Comparison of ENCODE assay signal across 16 cellular contexts in the genomic region with DNA sequence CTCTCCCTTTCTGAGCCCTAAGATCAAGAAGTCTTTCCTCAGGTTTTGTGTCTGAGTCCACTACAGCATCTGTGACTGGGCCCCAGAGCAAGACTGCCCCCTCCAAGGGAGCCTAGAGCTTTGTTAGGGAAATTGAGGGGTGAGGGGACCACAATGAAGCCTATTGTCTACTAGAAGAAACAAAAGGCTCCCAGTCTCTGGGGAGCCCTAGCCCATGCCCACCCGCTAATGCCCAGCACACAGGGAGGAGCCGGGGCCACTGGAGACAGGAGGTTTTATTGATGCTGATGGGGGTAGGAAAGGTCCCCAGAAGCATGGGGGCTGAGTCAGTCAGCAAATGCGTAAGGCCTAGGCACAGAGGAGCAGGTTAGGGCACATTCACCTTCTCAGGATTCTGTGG. TPM values are rescaled to one million over a fixed set of nuclear protein-coding genes. Genes with fewer than 3 reads are reported as not detected.
DNase-seq lines count a peak whose midpoint lies in the region; ATAC-seq, FAIRE-seq and TF ChIP-seq lines count a peak whose summit lies in the region.
"Had no signal": no experiment of that assay in that cellular context is flagged by ENCODE, and none has a peak within 500 bp of the region (broad histone marks: within the 10 kb centered on the region; RNA-seq: fewer than 3 reads in every experiment).

No MANE protein-coding gene starts in this region.

- no peak overlapping the region for H2BK15ac ChIP-seq in H9 (ENCODE audit: low read depth, low read length)

- TF ChIP-seq EP300 in A549 (IDR thresholded peaks at IDR 0.05) = no peak

- in situ Hi-C loops in gastrocnemius medialis (cut with MboI; ENCODE audit: low sequenced_read_pairs in 4 of 4) = loop anchor here in 3 of 4 donors (25.0 kb wide), 2 partner anchors 364 to 786 kb away; a partner anchor contains a TSS

- H4K5ac ChIP-seq in H9 (ENCODE audit: insufficient read length, low read depth, low read length) = no peak overlapping the region

- no peak overlapping the region for H2BK5ac ChIP-seq in H9 (ENCODE audit: insufficient read length, low read length)

- H3K27ac ChIP-seq in A549 (no peak overlapping the region), H9 (ENCODE audit: insufficient read length, low read depth, low read length) (no peak overlapping the region), gastrocnemius medialis (no peak overlapping the region)
- H3K27ac ChIP-seq in naive thymus-derived CD4-positive, alpha-beta T cell (ENCODE audit: low read depth, low read length) = peak overlapping the region; percentile 38
- H3K27ac ChIP-seq: left ventricle myocardium inferior, ovary had no signal

- no peak overlapping the region for H2AFZ ChIP-seq in H9 (ENCODE audit: low read length)

- H3K4me1 ChIP-seq in A549 (peaks cover 6% of the 10 kb centered on the region; the same call in 1 of the 3 replicates), H9 (ENCODE audit: insufficient read depth, low read length) (peaks cover 13% of the 10 kb centered on the region; the same call in 1 of the 2 replicates), gastrocnemius medialis (no peaks in the 10 kb centered on the region)
- H3K4me1 ChIP-seq in naive thymus-derived CD4-positive, alpha-beta T cell (ENCODE audit: control insufficient read depth in 2 of 2, insufficient read depth in 2 of 2, low read length in 2 of 2) = peaks cover 20 to 30% of the 10 kb centered on the region in 2 donors

- peaks cover 3% of the 10 kb centered on the region for H4K20me1 ChIP-seq in H9 (ENCODE audit: control insufficient read depth, insufficient read depth, insufficient read length)

- POLR2A ChIA-PET in A549 (lab: Yijun Ruan, JAX) = interaction anchor here (1.0 kb wide), 1 partner anchor 29 kb away, joined by 3 read pairs; no protein-coding TSS in a partner anchor
- POLR2A ChIA-PET in naive thymus-derived CD4-positive, alpha-beta T cell (lab: Charles Lee) = interaction anchor here (1.0 to 5.3 kb wide), 4 partner anchors 8 to 17 kb away, joined by 3 to 52 read pairs (median 6); a partner anchor contains a TSS

- H2BK20ac ChIP-seq in H9 (ENCODE audit: low read depth, low read length, poor library complexity, severe bottlenecking) = no peak overlapping the region

- intact Hi-C loops in dendritic cell treated with granulocyte-macrophage colony-stimulating factor and Interleukin-4, amounts not matched to agents 40 ng/mL and 50 ng/mL, for 4 days (cut with micrococcal nuclease) = no loop called here
- intact Hi-C loops in naive thymus-derived CD4-positive, alpha-beta T cell (cut with micrococcal nuclease) = no loop called here
- intact Hi-C loops in gastrocnemius medialis (cut with DNase I; ENCODE audit: low total_unique reads) = no loop called here

- DNase-seq in A549 (ENCODE audit: low read depth in 1 of 2, low spot score in 1 of 2) (no peak), H9 (no peak), gastrocnemius medialis (no peak), glomerular visceral epithelial cell (ENCODE audit: extremely low spot score) (no peak)
- DNase-seq in naive thymus-derived CD4-positive, alpha-beta T cell = no peak
- DNase-seq: activated CD4-positive, CD25-positive, alpha-beta regulatory T cell treated with anti-CD3 and anti-CD28 coated beads, Interleukin-2, amount 50 U/mL, for 72 hours; glutamatergic neuron; KG1; left ventricle myocardium inferior; NCI-H1436; NCI-H510A; ovary; SW 1271 had no signal

- no peak for TF ChIP-seq RAD21 in A549 (conservative IDR thresholded peaks at IDR 0.05 in 1 of 2, IDR thresholded peaks at IDR 0.05 in 1 of 2)

- H3K56ac ChIP-seq in H9 (ENCODE audit: insufficient read length, low read depth, low read length) = no peak overlapping the region

- H3K36me3 ChIP-seq in naive thymus-derived CD4-positive, alpha-beta T cell (ENCODE audit: control insufficient read depth in 2 of 3, insufficient read depth in 3 of 3, low read length in 3 of 3) = peaks cover 0 to 57% (median 5%) of the 10 kb centered on the region in 3 experiments
- H3K36me3 ChIP-seq in gastrocnemius medialis = peaks cover 0 to 29% of the 10 kb centered on the region in 2 donors
- H3K36me3 ChIP-seq: ovary had no signal

- H3K27ac Mint-ChIP-seq in H9 = peak overlapping the region; percentile 83 to 99 (median 94)
- H3K27ac Mint-ChIP-seq in dendritic cell treated with granulocyte-macrophage colony-stimulating factor and Interleukin-4, amounts not matched to agents 40 ng/mL and 50 ng/mL, for 4 days = peak overlapping the region; percentile 19
- peak overlapping the region in 8 of 9 donors; percentile 33 to 96 (median 88) for H3K27ac Mint-ChIP-seq in naive thymus-derived CD4-positive, alpha-beta T cell

- H3K27me3 ChIP-seq in H9 (ENCODE audit: insufficient read depth, low read length) (no peaks in the 10 kb centered on the region), gastrocnemius medialis (no peaks in the 10 kb centered on the region)
- H3K27me3 ChIP-seq in naive thymus-derived CD4-positive, alpha-beta T cell (ENCODE audit: control insufficient read depth in 2 of 2, insufficient read depth in 2 of 2, low read length in 2 of 2) = no peaks in the 10 kb centered on the region
- H3K27me3 ChIP-seq: ovary had no signal

- no peaks in the 10 kb centered on the region for H3K79me2 ChIP-seq in H9 (ENCODE audit: insufficient read depth, low read length)

- TF ChIP-seq POLR2A in A549 (IDR thresholded peaks at IDR 0.05; ENCODE audit: low read length) (no peak), gastrocnemius medialis (IDR thresholded peaks at IDR 0.05) (no peak)

- H3K27me3 Mint-ChIP-seq in H9 (ENCODE audit: low read depth) = no peaks in the 10 kb centered on the region
- H3K27me3 Mint-ChIP-seq in dendritic cell treated with granulocyte-macrophage colony-stimulating factor and Interleukin-4, amounts not matched to agents 40 ng/mL and 50 ng/mL, for 4 days = no peaks in the 10 kb centered on the region
- H3K27me3 Mint-ChIP-seq in naive thymus-derived CD4-positive, alpha-beta T cell = no peaks in the 10 kb centered on the region

- H3K4me2 ChIP-seq in A549 = no peak overlapping the region
- no peak overlapping the region for H3K4me2 ChIP-seq in H9 (ENCODE audit: insufficient read depth, insufficient read length, low read length)

- ATAC-seq in A549 (no peak), GM18498 (IDR thresholded peaks at IDR 0.05; ENCODE audit: unreplicated experiment) (no peak), gastrocnemius medialis (no peak), HG03571 (IDR thresholded peaks at IDR 0.05; ENCODE audit: unreplicated experiment) (no peak)
- no peak for ATAC-seq in naive thymus-derived CD4-positive, alpha-beta T cell

- H3K79me1 ChIP-seq in H9 (ENCODE audit: insufficient read depth, low read depth, low read length, poor library complexity, severe bottlenecking) = no peaks in the 10 kb centered on the region

- H2AK5ac ChIP-seq in H9 (ENCODE audit: insufficient read length, low read length) = no peak overlapping the region

- no peaks in the 10 kb centered on the region for H3K9me3 Mint-ChIP-seq in H9
- no peaks in the 10 kb centered on the region for H3K9me3 Mint-ChIP-seq in dendritic cell treated with granulocyte-macrophage colony-stimulating factor and Interleukin-4, amounts not matched to agents 40 ng/mL and 50 ng/mL, for 4 days
- no peaks in the 10 kb centered on the region for H3K9me3 Mint-ChIP-seq in naive thymus-derived CD4-positive, alpha-beta T cell

- peaks cover 35 to 65% (median 58%) of the 10 kb centered on the region in 3 experiments for H3K36me3 Mint-ChIP-seq in H9 (ENCODE audit: insufficient read depth in 1 of 3, low read depth in 3 of 3)
- peaks cover 82% of the 10 kb centered on the region for H3K36me3 Mint-ChIP-seq in dendritic cell treated with granulocyte-macrophage colony-stimulating factor and Interleukin-4, amounts not matched to agents 40 ng/mL and 50 ng/mL, for 4 days (ENCODE audit: low read depth)
- peaks cover 0 to 24% (median 20%) of the 10 kb centered on the region in 5 donors for H3K36me3 Mint-ChIP-seq in naive thymus-derived CD4-positive, alpha-beta T cell

- no peak for FAIRE-seq in A549 (lab: Jason Lieb, UNC)

- no peak overlapping the region for H4K91ac ChIP-seq in H9 (ENCODE audit: insufficient read length, low read depth, low read length)

- H3K4me1 Mint-ChIP-seq in H9 = peaks cover 44 to 45% of the 10 kb centered on the region in 2 experiments
- H3K4me1 Mint-ChIP-seq in dendritic cell treated with granulocyte-macrophage colony-stimulating factor and Interleukin-4, amounts not matched to agents 40 ng/mL and 50 ng/mL, for 4 days (ENCODE audit: low read depth) = peaks cover 86% of the 10 kb centered on the region
- H3K4me1 Mint-ChIP-seq in naive thymus-derived CD4-positive, alpha-beta T cell = peaks cover 29 to 64% (median 59%) of the 10 kb centered on the region in 7 donors

- H2BK12ac ChIP-seq in H9 (ENCODE audit: insufficient read length, low read depth, low read length) = no peak overlapping the region

- no peak overlapping the region for H4K8ac ChIP-seq in H9 (replicated peaks; ENCODE audit: insufficient read length, low read depth, low read length)

- H3K4me3 ChIP-seq in A549 (no peak overlapping the region), gastrocnemius medialis (no peak overlapping the region)
- H3K4me3 ChIP-seq in naive thymus-derived CD4-positive, alpha-beta T cell (ENCODE audit: low read length) = no peak overlapping the region
- H3K4me3 ChIP-seq: left ventricle myocardium inferior, ovary had no signal

- no peak overlapping the region for H3K18ac ChIP-seq in H9 (ENCODE audit: insufficient read length, low read depth, low read length)

- H3T11ph ChIP-seq in H9 (ENCODE audit: low read length) = no peak overlapping the region

- CTCF ChIA-PET in A549 (lab: Yijun Ruan, JAX) = interaction anchor here (1.1 to 1.4 kb wide), 2 partner anchors 28 to 246 kb away, joined by 3 to 8 read pairs; a partner anchor contains a TSS
- CTCF ChIA-PET in naive thymus-derived CD4-positive, alpha-beta T cell (lab: Charles Lee) = interaction anchor here (0.7 to 4.0 kb wide), 4 partner anchors 10 to 22 kb away, joined by 3 to 20 read pairs (median 4); a partner anchor contains a TSS

- no peak overlapping the region for H2BK120ac ChIP-seq in H9 (ENCODE audit: low read depth, low read length, poor library complexity, severe bottlenecking)

- no peaks in the 10 kb centered on the region for H3K23me2 ChIP-seq in H9 (ENCODE audit: insufficient read length, low read depth, low read length, poor library complexity, severe bottlenecking)

- H3K14ac ChIP-seq in H9 (ENCODE audit: insufficient read depth, low read length) = no peak overlapping the region

- H3K9me3 ChIP-seq in A549 (no peaks in the 10 kb centered on the region), H9 (ENCODE audit: control insufficient read depth, low read depth, low read length) (no peaks in the 10 kb centered on the region), gastrocnemius medialis (no peaks in the 10 kb centered on the region)
- H3K9me3 ChIP-seq in naive thymus-derived CD4-positive, alpha-beta T cell (ENCODE audit: control insufficient read depth in 2 of 3, low read length in 3 of 3) = no peaks in the 10 kb centered on the region
- H3K9me3 ChIP-seq: left ventricle myocardium inferior, ovary had no signal

- H3K4me3 Mint-ChIP-seq in H9 = peak overlapping the region; percentile 44 to 66; a peak in 4 of 5 replicates
- no peak overlapping the region for H3K4me3 Mint-ChIP-seq in dendritic cell treated with granulocyte-macrophage colony-stimulating factor and Interleukin-4, amounts not matched to agents 40 ng/mL and 50 ng/mL, for 4 days
- H3K4me3 Mint-ChIP-seq in naive thymus-derived CD4-positive, alpha-beta T cell = no peak overlapping the region

- H3K4ac ChIP-seq in H9 (ENCODE audit: low read depth, low read length) = no peak overlapping the region

- no peak overlapping the region for H3K23ac ChIP-seq in H9 (ENCODE audit: insufficient read length, low read depth, low read length)

- no peak overlapping the region for H3K9ac ChIP-seq in H9 (ENCODE audit: extremely low read depth, insufficient read length, low read length)

- TF ChIP-seq CTCF in A549 (IDR thresholded peaks at IDR 0.05) (no peak), H9 (conservative IDR thresholded peaks at IDR 0.05) (no peak), gastrocnemius medialis (IDR thresholded peaks at IDR 0.05 in 4 of 5, conservative IDR thresholded peaks at IDR 0.05 in 1 of 5) (no peak)

- WGBS in A549 (ENCODE audit: missing lambda C conversion rate) = 95% methylated on average over 3 of the region's 3 CpGs
- WGBS in H9 (ENCODE audit: extremely low coverage, insufficient read length, low lambda C conversion rate) = no CpG with 5 or more reads among the region's 3 CpGs

RNA-seq across cellular contexts. Expression of a gene that starts 14.0 kb away (rescaled TPM):
- polyA plus RNA-seq in A549 (2011; rRNA removed) (41.1 and 54.3 TPM in 2 replicates), A549 (2017; fragmentation: RNase III; extraction: RNeasy Plus Mini Kit Qiagen cat#74134 plus additional on column Dnase treatment) (55.0 to 64.3 TPM (median 62.2 TPM) in 3 replicates)
- polyA plus RNA-seq in A549 (2012; cell fraction: cytosol; rRNA removed) = 111 and 157 TPM in 2 replicates
- 59.8 and 100 TPM in 2 replicates for polyA plus RNA-seq in A549 (2012; cell fraction: nucleus; rRNA removed)
- polyA minus RNA-seq in A549 (2011; rRNA and poly(A)+ RNA removed) = 87.2 and 95.3 TPM in 2 replicates
- total RNA-seq in H9 (2021) (24.9 and 26.4 TPM in 2 replicates), gastrocnemius medialis (10 to 100 TPM; 38.0 to 77.4 (median 46.9) TPM)
- 100 to 1,000 TPM in 2 of 5 experiments, 10 to 100 TPM in 3; 89.4 to 147 (median 96.3) TPM for total RNA-seq in naive thymus-derived CD4-positive, alpha-beta T cell
- polyA plus RNA-seq in naive thymus-derived CD4-positive, alpha-beta T cell = 100 to 1,000 TPM; 133 to 220 TPM

RNA-seq across cellular contexts. Expression of a gene that starts 18.4 kb away (rescaled TPM):
- polyA plus RNA-seq in A549 (2011; rRNA removed) (35.2 and 49.2 TPM in 2 replicates), A549 (2017; fragmentation: RNase III; extraction: RNeasy Plus Mini Kit Qiagen cat#74134 plus additional on column Dnase treatment) (31.4 to 32.4 TPM (median 32.1 TPM) in 3 replicates)
- 47.6 and 65.5 TPM in 2 replicates for polyA plus RNA-seq in A549 (2012; cell fraction: cytosol; rRNA removed)
- 65.2 and 78.0 TPM in 2 replicates for polyA plus RNA-seq in A549 (2012; cell fraction: nucleus; rRNA removed)
- 49.4 and 59.3 TPM in 2 replicates for polyA minus RNA-seq in A549 (2011; rRNA and poly(A)+ RNA removed)
- total RNA-seq in H9 (2021) (36.1 and 37.4 TPM in 2 replicates), gastrocnemius medialis (1 to 10 TPM; 4.6 to 8.0 (median 6.5) TPM)
- 10 to 100 TPM; 20.8 to 28.3 (median 26.1) TPM for total RNA-seq in naive thymus-derived CD4-positive, alpha-beta T cell
- 10 to 100 TPM; 24.2 to 27.8 TPM for polyA plus RNA-seq in naive thymus-derived CD4-positive, alpha-beta T cell

RNA-seq across cellular contexts. Expression of a gene that starts 28.7 kb away (rescaled TPM):
- polyA plus RNA-seq in A549 (2011; rRNA removed) = 38.7 and 42.5 TPM in 2 replicates
- polyA plus RNA-seq in A549 (2012; cell fraction: cytosol; rRNA removed) = 22.4 and 26.1 TPM in 2 replicates
- 40.8 and 56.0 TPM in 2 replicates for polyA plus RNA-seq in A549 (2012; cell fraction: nucleus; rRNA removed)
- polyA plus RNA-seq in A549 (2017; fragmentation: RNase III; extraction: RNeasy Plus Mini Kit Qiagen cat#74134 plus additional on column Dnase treatment) = 32.8 to 35.3 TPM (median 35.2 TPM) in 3 replicates
- 60.6 and 70.8 TPM in 2 replicates for polyA minus RNA-seq in A549 (2011; rRNA and poly(A)+ RNA removed)
- 15.2 and 15.6 TPM in 2 replicates for total RNA-seq in H9 (2021)
- 100 to 1,000 TPM in 3 of 5 experiments, 10 to 100 TPM in 2; 95.6 to 117 (median 103) TPM for total RNA-seq in naive thymus-derived CD4-positive, alpha-beta T cell
- polyA plus RNA-seq in naive thymus-derived CD4-positive, alpha-beta T cell = 10 to 100 TPM; 38.4 to 43.6 TPM
- total RNA-seq in gastrocnemius medialis = 100 to 1,000 TPM in 1 of 4 donors, 10 to 100 TPM in 3; 45.9 to 132 (median 87.3) TPM

RNA-seq across cellular contexts. Expression of a gene that starts 29.4 kb away (rescaled TPM):
- 121 and 152 TPM in 2 replicates for polyA plus RNA-seq in A549 (2011; rRNA removed)
- 90.1 and 114 TPM in 2 replicates for polyA plus RNA-seq in A549 (2012; cell fraction: cytosol; rRNA removed)
- 307 and 359 TPM in 2 replicates for polyA plus RNA-seq in A549 (2012; cell fraction: nucleus; rRNA removed)
- 51.9 to 54.2 TPM (median 53.0 TPM) in 3 replicates for polyA plus RNA-seq in A549 (2017; fragmentation: RNase III; extraction: RNeasy Plus Mini Kit Qiagen cat#74134 plus additional on column Dnase treatment)
- 354 and 372 TPM in 2 replicates for polyA minus RNA-seq in A549 (2011; rRNA and poly(A)+ RNA removed)
- total RNA-seq in H9 (2021) = 105 and 106 TPM in 2 replicates
- 100 to 1,000 TPM; 103 to 137 (median 120) TPM for total RNA-seq in naive thymus-derived CD4-positive, alpha-beta T cell
- 10 to 100 TPM; 45.0 to 71.5 TPM for polyA plus RNA-seq in naive thymus-derived CD4-positive, alpha-beta T cell
- total RNA-seq in gastrocnemius medialis = 100 to 1,000 TPM in 2 of 4 donors, 10 to 100 TPM in 2; 65.2 to 128 (median 102) TPM

Comparison
In these comparisons a context has a peak if more than half of its experiments do, and no peak if none do; other contexts are left out.
1. H3K27ac Mint-ChIP-seq: peak in every context shown above with its lines; median percentile 94 in H9; 88 in naive thymus-derived CD4-positive, alpha-beta T cell; 19 in dendritic cell treated with granulocyte-macrophage colony-stimulating factor and Interleukin-4, amounts not matched to agents 40 ng/mL and 50 ng/mL, for 4 days.
2. H3K4me3 Mint-ChIP-seq: peak in H9 (2 of 2); none in dendritic cell treated with granulocyte-macrophage colony-stimulating factor and Interleukin-4, amounts not matched to agents 40 ng/mL and 50 ng/mL, for 4 days (single experiment) and naive thymus-derived CD4-positive, alpha-beta T cell (0 of 10).